Comparison of ENCODE assay signal across 10 cellular contexts in the genomic region with DNA sequence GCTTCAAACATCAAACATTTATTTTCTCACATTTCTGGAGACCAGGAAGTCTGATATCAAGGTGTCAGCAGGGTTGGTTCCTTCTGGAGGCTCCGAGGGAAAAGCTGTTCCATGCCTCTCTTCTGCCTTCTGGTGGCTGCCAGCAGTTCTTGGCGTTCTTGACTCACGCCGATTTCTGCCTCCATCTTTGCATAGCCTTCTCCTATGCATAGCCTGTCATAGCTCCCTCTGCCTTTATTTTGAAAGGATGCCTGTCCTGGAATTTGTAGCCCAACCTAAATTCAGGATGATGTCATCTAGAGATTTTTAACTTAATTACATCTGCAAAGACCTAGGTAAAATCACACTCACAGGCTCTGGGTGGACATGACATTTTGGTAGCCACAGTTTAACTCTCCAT.
DNase-seq lines count a peak whose midpoint lies in the region; ATAC-seq, FAIRE-seq and TF ChIP-seq lines count a peak whose summit lies in the region.
"Had no signal": no experiment of that assay in that cellular context is flagged by ENCODE, and none has a peak within 500 bp of the region (broad histone marks: within the 10 kb centered on the region; RNA-seq: fewer than 3 reads in every experiment).

No MANE protein-coding gene starts in this region.

- in situ Hi-C loops in SK-MEL-5 (cut with HindIII; ENCODE audit: low pct_unique_long_range_greater_than_20kb, low sequenced_read_pairs), result no loop called here
- in situ Hi-C loops in ACHN (cut with HindIII; ENCODE audit: low pct_ligation_motif_present, low pct_unique_long_range_greater_than_20kb, low sequenced_read_pairs), result no loop called here

- H3K4me3 Mint-ChIP-seq in activated CD8-positive, alpha-beta T cell treated with anti-CD3 and anti-CD28 coated beads for 36 hours, result no peak overlapping the region
- H3K4me3 Mint-ChIP-seq in activated CD8-positive, alpha-beta T cell treated with anti-CD3 and anti-CD28 coated beads, Interleukin-2, amount 10 ng/mL, durations not matched to agents 7 days and 5 days, result no peak overlapping the region
- H3K4me3 Mint-ChIP-seq in stimulated activated memory B cell treated with anti-CD40 and anti-IgM and Interleukin-4, amounts not matched to agents 10 μg/mL and 1 μg/mL and 100 μg/mL, for 72 hours, result no peak overlapping the region

- intact Hi-C loops in activated CD8-positive, alpha-beta T cell treated with anti-CD3 and anti-CD28 coated beads for 36 hours (cut with micrococcal nuclease), result no loop called here

- no peak overlapping the region for H3K9ac ChIP-seq in smooth muscle cell (ENCODE audit: low read depth)

- H3K27me3 Mint-ChIP-seq in activated CD8-positive, alpha-beta T cell treated with anti-CD3 and anti-CD28 coated beads for 36 hours, result no peaks in the 10 kb centered on the region
- H3K27me3 Mint-ChIP-seq in activated CD8-positive, alpha-beta T cell treated with anti-CD3 and anti-CD28 coated beads, Interleukin-2, amount 10 ng/mL, durations not matched to agents 7 days and 5 days (ENCODE audit: low read depth), result no peaks in the 10 kb centered on the region
- H3K27me3 Mint-ChIP-seq in stimulated activated memory B cell treated with anti-CD40 and anti-IgM and Interleukin-4, amounts not matched to agents 10 μg/mL and 1 μg/mL and 100 μg/mL, for 72 hours, result no peaks in the 10 kb centered on the region

- peaks cover 44% of the 10 kb centered on the region for H3K79me2 ChIP-seq in smooth muscle cell (ENCODE audit: low read depth)

- CTCF ChIA-PET in activated CD8-positive, alpha-beta T cell treated with anti-CD3 and anti-CD28 coated beads for 36 hours (lab: Charles Lee), result interaction anchor here (1.0 to 5.6 kb wide), 8 partner anchors 12 to 222 kb away, joined by 3 to 63 read pairs (median 3); no protein-coding TSS in a partner anchor
- CTCF ChIA-PET in activated CD8-positive, alpha-beta T cell treated with anti-CD3 and anti-CD28 coated beads, Interleukin-2, amount 10 ng/mL, durations not matched to agents 7 days and 5 days (lab: Charles Lee), result interaction anchor here (1.3 to 1.9 kb wide), 3 partner anchors 12 to 221 kb away, joined by 4 to 11 read pairs (median 5); no protein-coding TSS in a partner anchor

- H3K9me3 ChIP-seq in smooth muscle cell (replicated peaks; ENCODE audit: low read depth), result no peaks in the 10 kb centered on the region
- H3K9me3 ChIP-seq: SJSA1 had no signal

- no peak for FAIRE-seq in urothelium cell line (lab: Jason Lieb, UNC)

- H3K27ac ChIP-seq in smooth muscle cell (ENCODE audit: low read depth), result no peak overlapping the region
- H3K27ac ChIP-seq: SJSA1 had no signal

- TF ChIP-seq CTCF in activated CD8-positive, alpha-beta T cell treated with anti-CD3 and anti-CD28 coated beads for 36 hours (IDR thresholded peaks at IDR 0.05), result no peak
- TF ChIP-seq CTCF in fibroblast of mammary gland (conservative IDR thresholded peaks at IDR 0.05; ENCODE audit: control insufficient read depth, insufficient read depth, low read depth, low read length) (peak; percentile 26), smooth muscle cell (IDR thresholded peaks at IDR 0.05; ENCODE audit: borderline replicate concordance, insufficient read depth, poor library complexity, severe bottlenecking) (no peak)

- no peaks in the 10 kb centered on the region for H3K9me3 Mint-ChIP-seq in activated CD8-positive, alpha-beta T cell treated with anti-CD3 and anti-CD28 coated beads for 36 hours
- no peaks in the 10 kb centered on the region for H3K9me3 Mint-ChIP-seq in activated CD8-positive, alpha-beta T cell treated with anti-CD3 and anti-CD28 coated beads, Interleukin-2, amount 10 ng/mL, durations not matched to agents 7 days and 5 days (ENCODE audit: insufficient read depth)
- no peaks in the 10 kb centered on the region for H3K9me3 Mint-ChIP-seq in stimulated activated memory B cell treated with anti-CD40 and anti-IgM and Interleukin-4, amounts not matched to agents 10 μg/mL and 1 μg/mL and 100 μg/mL, for 72 hours

- ATAC-seq in activated CD8-positive, alpha-beta T cell treated with anti-CD3 and anti-CD28 coated beads for 36 hours, result no peak
- no peak for ATAC-seq in activated CD8-positive, alpha-beta T cell treated with anti-CD3 and anti-CD28 coated beads, Interleukin-2, amount 10 ng/mL, durations not matched to agents 7 days and 5 days
- no peak for ATAC-seq in stimulated activated memory B cell treated with anti-CD40 and anti-IgM and Interleukin-4, amounts not matched to agents 10 μg/mL and 1 μg/mL and 100 μg/mL, for 72 hours

- H3K36me3 Mint-ChIP-seq in activated CD8-positive, alpha-beta T cell treated with anti-CD3 and anti-CD28 coated beads for 36 hours (ENCODE audit: low read depth), result peaks cover 86% of the 10 kb centered on the region
- H3K36me3 Mint-ChIP-seq in activated CD8-positive, alpha-beta T cell treated with anti-CD3 and anti-CD28 coated beads, Interleukin-2, amount 10 ng/mL, durations not matched to agents 7 days and 5 days (ENCODE audit: low read depth), result peaks cover 89% of the 10 kb centered on the region
- H3K36me3 Mint-ChIP-seq in stimulated activated memory B cell treated with anti-CD40 and anti-IgM and Interleukin-4, amounts not matched to agents 10 μg/mL and 1 μg/mL and 100 μg/mL, for 72 hours, result peaks cover 84% of the 10 kb centered on the region

- WGBS in smooth muscle cell (ENCODE audit: low lambda C conversion rate), result 84% methylated on average over 4 of the region's 4 CpGs

- peak overlapping the region; percentile 75 for H3K27ac Mint-ChIP-seq in activated CD8-positive, alpha-beta T cell treated with anti-CD3 and anti-CD28 coated beads for 36 hours
- H3K27ac Mint-ChIP-seq in activated CD8-positive, alpha-beta T cell treated with anti-CD3 and anti-CD28 coated beads, Interleukin-2, amount 10 ng/mL, durations not matched to agents 7 days and 5 days, result no peak overlapping the region
- peak overlapping the region; percentile 2 for H3K27ac Mint-ChIP-seq in stimulated activated memory B cell treated with anti-CD40 and anti-IgM and Interleukin-4, amounts not matched to agents 10 μg/mL and 1 μg/mL and 100 μg/mL, for 72 hours

- no peaks in the 10 kb centered on the region for H3K27me3 ChIP-seq in smooth muscle cell (ENCODE audit: low read depth)
- H3K27me3 ChIP-seq: SJSA1 had no signal

- H3K4me3 ChIP-seq in fibroblast of mammary gland (ENCODE audit: control insufficient read depth, low read depth, low read length) (no peak overlapping the region), smooth muscle cell (no peak overlapping the region)
- H3K4me3 ChIP-seq: SJSA1 had no signal

- no peak for DNase-seq in activated CD8-positive, alpha-beta T cell treated with anti-CD3 and anti-CD28 coated beads for 36 hours
- no peak for DNase-seq in activated CD8-positive, alpha-beta T cell treated with anti-CD3 and anti-CD28 coated beads, Interleukin-2, amount 10 ng/mL, durations not matched to agents 7 days and 5 days
- peak; percentile 66 for DNase-seq in SK-MEL-5 (ENCODE audit: low read depth, low spot score)
- peak; percentile 38 for DNase-seq in fibroblast of mammary gland (ENCODE audit: low read depth)
- no peak for DNase-seq in ACHN
- no peak for DNase-seq in urothelium cell line (ENCODE audit: low spot score)
- DNase-seq in smooth muscle cell (lab: John Stamatoyannopoulos, UW; ENCODE audit: unreplicated experiment), result no peak
- DNase-seq: NCI-H1105 treated with DMSO at 0.1 percent for 48 hours had no signal

- POLR2A ChIA-PET in activated CD8-positive, alpha-beta T cell treated with anti-CD3 and anti-CD28 coated beads for 36 hours (lab: Charles Lee), result interaction anchor here (1.2 kb wide), 1 partner anchor 11 kb away, joined by 4 read pairs; no protein-coding TSS in a partner anchor
- POLR2A ChIA-PET in activated CD8-positive, alpha-beta T cell treated with anti-CD3 and anti-CD28 coated beads, Interleukin-2, amount 10 ng/mL, durations not matched to agents 7 days and 5 days (lab: Charles Lee), result interaction anchor here (1.0 kb wide), 2 partner anchors 26 to 221 kb away, joined by 3 to 4 read pairs; no protein-coding TSS in a partner anchor

- peaks cover 50% of the 10 kb centered on the region for H3F3A ChIP-seq in smooth muscle cell (ENCODE audit: low read depth)

- H4K20me1 ChIP-seq in smooth muscle cell (ENCODE audit: low read depth), result peaks cover 83% of the 10 kb centered on the region

- no peak overlapping the region for H2AFZ ChIP-seq in smooth muscle cell (ENCODE audit: low read depth)

- H3K4me1 ChIP-seq in smooth muscle cell (ENCODE audit: low read depth), result no peaks in the 10 kb centered on the region
- H3K4me1 ChIP-seq: SJSA1 had no signal

- peaks cover 57% of the 10 kb centered on the region for H3K36me3 ChIP-seq in smooth muscle cell (ENCODE audit: low read depth)

- peaks cover 63% of the 10 kb centered on the region for H3K4me1 Mint-ChIP-seq in activated CD8-positive, alpha-beta T cell treated with anti-CD3 and anti-CD28 coated beads for 36 hours (ENCODE audit: low read depth)
- peaks cover 36% of the 10 kb centered on the region for H3K4me1 Mint-ChIP-seq in activated CD8-positive, alpha-beta T cell treated with anti-CD3 and anti-CD28 coated beads, Interleukin-2, amount 10 ng/mL, durations not matched to agents 7 days and 5 days (ENCODE audit: low read depth)
- peaks cover 29% of the 10 kb centered on the region for H3K4me1 Mint-ChIP-seq in stimulated activated memory B cell treated with anti-CD40 and anti-IgM and Interleukin-4, amounts not matched to agents 10 μg/mL and 1 μg/mL and 100 μg/mL, for 72 hours

- no peak overlapping the region for H3K4me2 ChIP-seq in smooth muscle cell

Comparison
In these comparisons a context has a peak if more than half of its experiments do, and no peak if none do; other contexts are left out.
1. DNase-seq: peak in SK-MEL-5 (single experiment) and fibroblast of mammary gland (single experiment); none in activated CD8-positive, alpha-beta T cell treated with anti-CD3 and anti-CD28 coated beads for 36 hours (single experiment), activated CD8-positive, alpha-beta T cell treated with anti-CD3 and anti-CD28 coated beads, Interleukin-2, amount 10 ng/mL, durations not matched to agents 7 days and 5 days (single experiment), ACHN (single experiment), urothelium cell line (single experiment) and smooth muscle cell (single experiment).